Comparison of ENCODE assay signal across 8 cellular contexts in genomic region chr4:152937535-152938236, GRCh38. TPM values are rescaled to one million over a fixed set of nuclear protein-coding genes. Genes with fewer than 3 reads are reported as not detected.
A peak's percentile ranks its signal among the peaks of the same experiment; 100 is the strongest.
DNase-seq lines count a peak whose midpoint lies in the region; ATAC-seq and TF ChIP-seq lines count a peak whose summit lies in the region.

No MANE protein-coding gene starts in this region.

- H3K4me2 ChIP-seq in GM23248 (ENCODE audit: unreplicated experiment) = peak overlapping the region; percentile 93

- ATAC-seq in RWPE2 (ENCODE audit: low read depth) (peak; percentile 29), left lung (peak; percentile 55), GM18870 (IDR thresholded peaks at IDR 0.05; ENCODE audit: unreplicated experiment) (no peak)

- H3K9me2 ChIP-seq in GM23248 (ENCODE audit: insufficient read depth) = no peaks in the 10 kb centered on the region

- H3K4me3 ChIP-seq in GM23248 (peak overlapping the region; percentile 79), RWPE2 (ENCODE audit: severe bottlenecking) (peak overlapping the region; percentile 63), coronary artery (peak overlapping the region; percentile 81), left lung (peak overlapping the region; percentile 58 to 65)

- no peaks in the 10 kb centered on the region for H3F3A ChIP-seq in GM23248 (ENCODE audit: insufficient read depth)

- intact Hi-C loops in left lung (cut with DNase I) = no loop called here

- H3K4me1 ChIP-seq in GM23248 (ENCODE audit: insufficient read depth) (no peaks in the 10 kb centered on the region), RWPE2 (ENCODE audit: insufficient read depth, poor library complexity, severe bottlenecking) (peaks cover 4% of the 10 kb centered on the region), left lung (peaks cover 0 to 33% of the 10 kb centered on the region in 2 donors)

- TF ChIP-seq CTCF in RWPE2 (IDR thresholded peaks at IDR 0.05; ENCODE audit: poor library complexity, severe bottlenecking) (no peak), coronary artery (IDR thresholded peaks at IDR 0.05) (no peak), left lung (IDR thresholded peaks at IDR 0.05) (no peak)

- peak; percentile 63 for DNase-seq in COLO668 (lab: John Stamatoyannopoulos, UW; ENCODE audit: unreplicated experiment)
- peak; percentile 68 for DNase-seq in GM23248
- no peak for DNase-seq in RWPE2 (ENCODE audit: low spot score)
- DNase-seq in coronary artery (ENCODE audit: low spot score) = no peak
- peak; percentile 39 to 84 for DNase-seq in left lung
- peak; percentile 20 to 26 for DNase-seq in stimulated activated CD4-positive, alpha-beta T cell treated with anti-CD3 and anti-CD28 coated beads, Interleukin-4, amount 100 ng/mL, for 4 hours
- DNase-seq in SHP77 (lab: John Stamatoyannopoulos, UW) = no peak

- WGBS in GM23248 (ENCODE audit: low coverage in 1 of 2, low lambda C conversion rate in 2 of 2, missing lambda C conversion rate in 2 of 2), 2 experiments = 1 to 2% methylated on average over 40 to 55 of the region's 75 CpGs

- H2AFZ ChIP-seq in GM23248 = peak overlapping the region; percentile 84

- H3K9me3 ChIP-seq in GM23248 (ENCODE audit: low read depth) (no peaks in the 10 kb centered on the region), RWPE2 (ENCODE audit: severe bottlenecking) (no peaks in the 10 kb centered on the region), left lung (no peaks in the 10 kb centered on the region)

- H3K36me3 ChIP-seq in GM23248 (ENCODE audit: low read depth) = no peaks in the 10 kb centered on the region
- H3K36me3 ChIP-seq in RWPE2 (ENCODE audit: low read depth) = no peaks in the 10 kb centered on the region
- no peaks in the 10 kb centered on the region for H3K36me3 ChIP-seq in left lung

- H3K9ac ChIP-seq in GM23248 = peak overlapping the region; percentile 46; the same call in 1 of the 2 replicates

- H3K27ac ChIP-seq in GM23248 = no peak overlapping the region
- no peak overlapping the region for H3K27ac ChIP-seq in RWPE2 (ENCODE audit: poor library complexity, severe bottlenecking)
- no peak overlapping the region for H3K27ac ChIP-seq in coronary artery
- H3K27ac ChIP-seq in left lung = peak overlapping the region; percentile 82

- H3K79me2 ChIP-seq in GM23248 (ENCODE audit: insufficient read depth) = no peaks in the 10 kb centered on the region

- no peaks in the 10 kb centered on the region for H4K20me1 ChIP-seq in GM23248 (ENCODE audit: insufficient read depth)

- H3K27me3 ChIP-seq in GM23248 (replicated peaks; ENCODE audit: insufficient read depth) = 0 out of 2 replicates have a peak, but pooled peaks cover 8% of the 10 kb centered on the region
- no peaks in the 10 kb centered on the region for H3K27me3 ChIP-seq in RWPE2 (ENCODE audit: insufficient read depth, poor library complexity, severe bottlenecking)
- peaks cover 5 to 81% of the 10 kb centered on the region in 2 donors for H3K27me3 ChIP-seq in left lung

- in situ Hi-C loops in GM23248 (cut with MboI) = no loop called here

RNA-seq across cellular contexts. Expression of gene FHDC1, which starts 1.6 kb away (rescaled TPM):
- 0.22 and 0.25 TPM in 2 replicates for total RNA-seq in GM23248 (2014; rRNA removed; shearing (Covaris generic))
- polyA plus RNA-seq in GM23248 (2016; fragmentation: Nextera tagmentation; extraction: Ambion mirVana) = 0.43 and 0.51 TPM in 2 replicates
- total RNA-seq in left lung = 10 to 100 TPM; 22.4 to 32.9 TPM

Comparison
In these comparisons a context has a peak if more than half of its experiments do, and no peak if none do; other contexts are left out.
1. DNase-seq: peak in COLO668 (single experiment), GM23248 (single experiment), left lung (2 of 2) and stimulated activated CD4-positive, alpha-beta T cell treated with anti-CD3 and anti-CD28 coated beads, Interleukin-4, amount 100 ng/mL, for 4 hours (2 of 2); none in RWPE2 (single experiment), coronary artery (single experiment) and SHP77 (0 of 2).
2. H3K27ac ChIP-seq: peak in left lung (2 of 2); none in GM23248 (single experiment), RWPE2 (single experiment) and coronary artery (0 of 2).
3. RNA of gene FHDC1, which starts 1.6 kb away (total RNA-seq): 22.4 to 32.9 TPM in left lung; 0.22 to 0.25 TPM in GM23248; every median in the first group is over 10 times any median in the second.
4. Peak in every context shown above with its lines, with median percentiles within 50 percentile points of each other: H3K4me3 ChIP-seq.